ENCODE assay signal across 12 cellular contexts in the genomic region with DNA sequence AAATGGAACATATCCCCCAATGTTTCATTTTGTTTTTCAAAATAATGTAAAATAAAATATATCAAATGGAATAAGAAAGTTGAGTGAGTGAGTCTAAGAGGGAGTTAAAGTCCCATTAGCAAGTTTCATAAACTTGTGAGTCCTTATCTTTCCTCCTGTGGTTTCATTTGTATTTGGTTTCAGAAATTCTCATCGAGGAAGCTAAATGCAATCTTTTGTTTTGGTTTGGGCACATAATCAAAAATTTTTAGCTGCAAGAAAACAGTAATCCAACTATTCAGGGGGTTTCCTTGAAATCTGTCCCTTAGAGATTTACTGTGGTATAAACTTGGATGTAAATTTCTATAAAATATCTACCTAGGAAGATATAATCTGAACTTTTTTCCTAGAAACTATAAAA.
DNase-seq lines count a peak whose midpoint lies in the region; TF ChIP-seq lines count a peak whose summit lies in the region.
"Had no signal": no experiment of that assay in that cellular context is flagged by ENCODE, and none has a peak within 500 bp of the region (broad histone marks: within the 10 kb centered on the region; RNA-seq: fewer than 3 reads in every experiment).

No MANE protein-coding gene starts in this region.

- H3K9ac ChIP-seq in fibroblast of lung (ENCODE audit: insufficient read depth, low read length) = no peak overlapping the region

- H4K20me1 ChIP-seq in OCI-LY7 (ENCODE audit: insufficient read depth, low read length) = no peaks in the 10 kb centered on the region
- no peaks in the 10 kb centered on the region for H4K20me1 ChIP-seq in fibroblast of lung (ENCODE audit: control insufficient read depth, extremely low read depth, insufficient read depth, low read length)

- CTCF ChIA-PET in OCI-LY7 (lab: Charles Lee; ENCODE audit: unreplicated experiment) = interaction anchor here (1.2 to 2.3 kb wide), 2 partner anchors 70 to 73 kb away, joined by 3 to 10 read pairs; no protein-coding TSS in a partner anchor

- H3K27me3 ChIP-seq in left ventricle myocardium inferior (ENCODE audit: low read depth) (no peaks in the 10 kb centered on the region), fibroblast of lung (ENCODE audit: control insufficient read depth, insufficient read depth, low read length) (no peaks in the 10 kb centered on the region), esophagus squamous epithelium (no peaks in the 10 kb centered on the region)
- H3K27me3 ChIP-seq: body of pancreas had no signal

- H3K4me1 ChIP-seq in left ventricle myocardium inferior (peaks cover 98% of the 10 kb centered on the region), OCI-LY7 (ENCODE audit: insufficient read depth, low read length, poor library complexity, severe bottlenecking) (peaks cover 78% of the 10 kb centered on the region), fibroblast of lung (ENCODE audit: control insufficient read depth, extremely low read depth, insufficient read depth, low read length) (peaks cover 21% of the 10 kb centered on the region), esophagus squamous epithelium (peaks cover 0 to 25% (median 3%) of the 10 kb centered on the region in 3 donors)

- TF ChIP-seq CTCF in left ventricle myocardium inferior (IDR thresholded peaks at IDR 0.05; ENCODE audit: borderline replicate concordance) = no peak
- no peak for TF ChIP-seq CTCF in OCI-LY7 (conservative IDR thresholded peaks at IDR 0.05; ENCODE audit: low read length)
- TF ChIP-seq CTCF in fibroblast of lung (conservative IDR thresholded peaks at IDR 0.05 in 1 of 2, IDR thresholded peaks at IDR 0.05 in 1 of 2; ENCODE audit: low read depth in 1 of 2, low read length in 2 of 2) = no peak
- no peak for TF ChIP-seq CTCF in lower leg skin (IDR thresholded peaks at IDR 0.05)
- TF ChIP-seq CTCF in esophagus squamous epithelium (IDR thresholded peaks at IDR 0.05) = no peak

- H2AFZ ChIP-seq in OCI-LY7 (ENCODE audit: low read length) (no peak overlapping the region), fibroblast of lung (ENCODE audit: low read length) (no peak overlapping the region)

- H3K4me3 ChIP-seq in left ventricle myocardium inferior (no peak overlapping the region), OCI-LY7 (ENCODE audit: low read depth, low read length, poor library complexity, severe bottlenecking) (peak overlapping the region; percentile 55), fibroblast of lung (replicated peaks in 1 of 4; ENCODE audit: control extremely low read depth in 1 of 4, insufficient read depth in 1 of 4, low read depth in 3 of 4, low read length in 4 of 4) (no peak overlapping the region), lower leg skin (ENCODE audit: low read depth, poor library complexity, severe bottlenecking) (no peak overlapping the region), esophagus squamous epithelium (no peak overlapping the region)
- H3K4me3 ChIP-seq: body of pancreas, GM23338, smooth muscle cell had no signal

- intact Hi-C loops in left ventricle myocardium inferior (cut with micrococcal nuclease) (no loop called here), cardiac septum (cut with DNase I) (loop anchor here (5.0 kb wide), 1 partner anchor 90 kb away; no protein-coding TSS in a partner anchor), OCI-LY7 (cut with micrococcal nuclease; ENCODE audit: unreplicated experiment) (loop anchor here (1.0 to 10.0 kb wide), 2 partner anchors 124 to 243 kb away; a partner anchor contains a TSS), lower leg skin (cut with DNase I; ENCODE audit: low total_unique reads) (no loop called here), esophagus squamous epithelium (cut with DNase I) (no loop called here)

- H3K9me2 ChIP-seq in OCI-LY7 (ENCODE audit: insufficient read depth, low read length) = no peaks in the 10 kb centered on the region

- H3K9me3 ChIP-seq in left ventricle myocardium inferior (replicated peaks) = no peaks in the 10 kb centered on the region
- peaks cover 13% of the 10 kb centered on the region; the same call in 1 of the 2 replicates for H3K9me3 ChIP-seq in OCI-LY7 (ENCODE audit: low read length)
- H3K9me3 ChIP-seq in fibroblast of lung (ENCODE audit: control insufficient read depth, insufficient read depth, low read depth, low read length) = no peaks in the 10 kb centered on the region
- H3K9me3 ChIP-seq in esophagus squamous epithelium = no peaks in the 10 kb centered on the region
- H3K9me3 ChIP-seq: body of pancreas had no signal

- H3K4me2 ChIP-seq in OCI-LY7 (ENCODE audit: low read length) (peak overlapping the region; percentile 74), fibroblast of lung (ENCODE audit: extremely low read depth, insufficient read depth, low read length) (peak overlapping the region; percentile 49)
- H3K4me2 ChIP-seq: GM23338, smooth muscle cell had no signal

- BruUV-seq in OCI-LY7 (replicated peaks; lab: Mats Ljungman, UMichigan) = TSS peak; percentile 95

- POLR2A ChIA-PET in OCI-LY7 (lab: Charles Lee) = interaction anchor here (0.6 to 6.4 kb wide), 19 partner anchors 9 to 122 kb away, joined by 3 to 91 read pairs (median 5); no protein-coding TSS in a partner anchor

- no peak for DNase-seq in left ventricle myocardium inferior
- DNase-seq in cardiac septum (ENCODE audit: low spot score) = no peak
- DNase-seq in OCI-LY7 (ENCODE audit: low spot score) = no peak
- DNase-seq in fibroblast of lung (ENCODE audit: low read depth in 2 of 2) = peak; percentile 54 to 91
- DNase-seq in NOMO-1 treated with DMSO at 0.1 percent for 48 hours (lab: John Stamatoyannopoulos, UW; ENCODE audit: unreplicated experiment) = no peak
- DNase-seq in DMS53 treated with DMSO at 0.1 percent for 48 hours (lab: John Stamatoyannopoulos, UW; ENCODE audit: unreplicated experiment) = no peak
- DNase-seq in lower leg skin (ENCODE audit: low spot score in 2 of 2) = no peak
- no peak for DNase-seq in esophagus squamous epithelium (lab: John Stamatoyannopoulos, UW)
- DNase-seq: body of pancreas, NCI-H187 treated with DMSO at 0.1 percent for 48 hours had no signal

- H3K79me2 ChIP-seq in OCI-LY7 (ENCODE audit: insufficient read depth, low read depth, low read length) = peaks cover 87% of the 10 kb centered on the region
- peaks cover 42% of the 10 kb centered on the region for H3K79me2 ChIP-seq in fibroblast of lung (ENCODE audit: control insufficient read depth, insufficient read depth, low read length)

- no peaks in the 10 kb centered on the region for H3K36me3 ChIP-seq in left ventricle myocardium inferior
- peaks cover 46% of the 10 kb centered on the region for H3K36me3 ChIP-seq in OCI-LY7 (ENCODE audit: insufficient read depth, low read length)
- H3K36me3 ChIP-seq in fibroblast of lung (ENCODE audit: control insufficient read depth, insufficient read depth, low read length) = no peaks in the 10 kb centered on the region
- no peaks in the 10 kb centered on the region for H3K36me3 ChIP-seq in esophagus squamous epithelium

- TF ChIP-seq POLR2A in lower leg skin (IDR thresholded peaks at IDR 0.05) (no peak), esophagus squamous epithelium (IDR thresholded peaks at IDR 0.05) (no peak)

- 2% methylated on average over 1 of the region's 1 CpG for WGBS in lower leg skin, 2 donors
- 0% methylated on average over 1 of the region's 1 CpG for WGBS in esophagus squamous epithelium, 2 donors

- H3K27ac ChIP-seq in left ventricle myocardium inferior (replicated peaks) (peak overlapping the region; percentile 88), OCI-LY7 (ENCODE audit: low read depth, low read length, poor library complexity, severe bottlenecking) (peak overlapping the region; percentile 93), fibroblast of lung (ENCODE audit: insufficient read depth, low read length) (no peak overlapping the region), esophagus squamous epithelium (no peak overlapping the region)

Comparison
In these comparisons a context has a peak if more than half of its experiments do, and no peak if none do; other contexts are left out.
1. intact Hi-C loops: an anchor here in cardiac septum (5.0 kb wide) and OCI-LY7 (1.0 to 10.0 kb wide); none called in left ventricle myocardium inferior, lower leg skin and esophagus squamous epithelium.
2. DNase-seq: peak in fibroblast of lung (2 of 2); none in left ventricle myocardium inferior (single experiment), cardiac septum (single experiment), OCI-LY7 (single experiment), NOMO-1 treated with DMSO at 0.1 percent for 48 hours (single experiment), DMS53 treated with DMSO at 0.1 percent for 48 hours (single experiment), lower leg skin (0 of 2) and esophagus squamous epithelium (single experiment).
3. H3K27ac ChIP-seq: peak in left ventricle myocardium inferior (single experiment) and OCI-LY7 (single experiment); none in fibroblast of lung (single experiment) and esophagus squamous epithelium (0 of 4).